ENCODE assay signal across 11 cellular contexts in the genomic region with DNA sequence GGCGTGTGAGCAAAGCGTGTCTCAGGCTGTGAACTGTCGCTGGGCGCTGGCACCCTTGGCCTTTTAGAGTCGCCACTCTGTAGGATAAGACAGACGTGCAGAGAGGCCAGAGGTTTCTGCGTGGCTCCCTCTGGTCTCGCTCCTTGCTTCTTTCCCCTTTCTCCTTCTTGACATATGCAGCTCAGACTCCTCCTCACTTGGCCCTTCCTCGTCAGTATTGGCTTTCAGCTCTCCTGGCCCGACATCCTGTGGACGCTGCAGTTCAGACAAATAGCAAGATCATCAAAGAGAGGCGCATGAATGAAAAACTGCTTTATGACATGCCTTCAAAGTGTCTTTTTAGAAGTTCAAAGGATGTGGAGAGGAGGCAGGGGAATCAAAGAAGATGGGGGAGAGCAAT.
DNase-seq lines count a peak whose midpoint lies in the region; ATAC-seq, FAIRE-seq and TF ChIP-seq lines count a peak whose summit lies in the region.
"Had no signal": no experiment of that assay in that cellular context is flagged by ENCODE, and none has a peak within 500 bp of the region (broad histone marks: within the 10 kb centered on the region; RNA-seq: fewer than 3 reads in every experiment).

No MANE protein-coding gene starts in this region.

- DNase-seq in stimulated activated CD4-positive, alpha-beta T cell treated with anti-CD3 and anti-CD28 coated beads, Interleukin-4, amount 100 ng/mL, for 1 hour, result peak; percentile 7
- no peak for DNase-seq in stimulated activated CD4-positive, alpha-beta T cell treated with anti-CD3 and anti-CD28 coated beads, Interleukin-4, amount 100 ng/mL, for 24 hours
- no peak for DNase-seq in adipocyte (ENCODE audit: low read depth)
- DNase-seq in kidney, result no peak
- DNase-seq in NCI-H524 (lab: John Stamatoyannopoulos, UW), result no peak
- DNase-seq in NK-92 treated with Interleukin-12 subunit alpha and Interleukin-12 subunit beta, amount 100 ng/mL, for 24 hours (lab: John Stamatoyannopoulos, UW), result no peak
- no peak for DNase-seq in LoVo (ENCODE audit: low spot score)
- DNase-seq: KG1, NCI-H2029, posterior cingulate gyrus had no signal

- no peaks in the 10 kb centered on the region for H3K27me3 ChIP-seq in adipocyte (replicated peaks; ENCODE audit: control insufficient read depth, insufficient read depth, low read length)

- H3K9ac ChIP-seq in adipocyte (ENCODE audit: low read length) (peak overlapping the region; percentile 67), kidney (ENCODE audit: low read length in 2 of 2) (no peak overlapping the region)

- H3K9me3 ChIP-seq in adipocyte (ENCODE audit: control insufficient read depth, low read length) (no peaks in the 10 kb centered on the region), kidney (ENCODE audit: control insufficient read depth in 1 of 2, low read length in 2 of 2) (no peaks in the 10 kb centered on the region)

- FAIRE-seq in kidney (lab: Jason Lieb, UNC), result no peak

- intact Hi-C loops in kidney (cut with DNase I), result no loop called here

- H3K4me1 ChIP-seq in adipocyte (ENCODE audit: control insufficient read depth, insufficient read depth, low read length), result peaks cover 82% of the 10 kb centered on the region
- peaks cover 0 to 10% of the 10 kb centered on the region in 2 donors for H3K4me1 ChIP-seq in kidney (ENCODE audit: control insufficient read depth in 1 of 2, insufficient read depth in 1 of 2, low read depth in 1 of 2, low read length in 2 of 2)

- no peak overlapping the region for H3K27ac ChIP-seq in kidney (ENCODE audit: low read depth in 2 of 2, low read length in 2 of 2)

- H3K4me3 ChIP-seq in adipocyte (ENCODE audit: low read length) (peak overlapping the region; percentile 22), kidney (ENCODE audit: low read length in 2 of 2) (no peak overlapping the region)

- H3K36me3 ChIP-seq in adipocyte (ENCODE audit: control insufficient read depth, insufficient read depth, low read length, severe bottlenecking) (no peaks in the 10 kb centered on the region), kidney (ENCODE audit: control insufficient read depth in 1 of 2, insufficient read depth in 2 of 2, low read length in 2 of 2) (no peaks in the 10 kb centered on the region)

- no peak for ATAC-seq in GM19035 (IDR thresholded peaks at IDR 0.05; ENCODE audit: unreplicated experiment)

- TF ChIP-seq CTCF in kidney (IDR thresholded peaks at IDR 0.05; ENCODE audit: borderline replicate concordance, extremely low read depth, insufficient read depth), result peak; percentile 23
